9 cellular contexts compared by ENCODE assay signal in the genomic region with DNA sequence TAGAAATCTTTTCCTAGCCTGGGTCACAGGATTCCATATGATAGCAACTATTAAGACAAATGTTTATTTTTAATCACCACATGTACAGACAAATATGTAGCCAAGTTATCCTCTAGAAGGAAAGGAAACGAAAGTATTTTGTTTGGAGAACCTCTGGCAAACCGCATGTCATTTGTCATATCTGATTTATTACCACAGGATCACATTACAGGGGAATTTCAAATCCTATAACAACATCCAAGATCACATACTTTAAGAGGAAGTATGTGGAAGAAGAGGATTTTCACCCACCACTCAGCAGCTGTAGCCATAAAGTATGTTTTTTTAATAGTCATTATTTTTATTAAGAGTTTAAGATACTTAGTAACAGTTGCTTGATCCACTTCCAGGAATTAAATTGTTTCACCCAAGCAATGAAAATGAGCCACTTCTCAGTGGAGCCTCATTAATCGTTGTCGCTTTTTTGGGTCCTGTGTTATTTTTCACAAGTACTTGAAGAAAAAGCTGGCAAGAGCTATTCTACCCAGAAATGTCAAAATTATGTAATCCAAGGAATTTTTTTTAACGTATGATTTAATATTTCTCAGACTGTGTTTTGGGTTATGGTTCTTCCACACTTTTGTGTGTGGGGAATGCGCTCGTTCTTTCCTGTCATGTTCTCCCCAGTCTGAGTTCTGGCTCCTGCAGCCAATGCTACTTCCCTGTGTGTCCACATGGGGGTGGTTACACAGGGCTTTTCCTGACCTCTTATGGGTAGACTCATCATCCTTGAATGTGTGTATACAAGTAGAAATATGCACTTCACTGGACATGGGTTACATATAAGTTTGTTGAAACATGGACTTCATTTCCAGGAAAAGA. TPM values are rescaled to one million over a fixed set of nuclear protein-coding genes. Genes with fewer than 3 reads are reported as not detected.
A peak's percentile ranks its signal among the peaks of the same experiment; 100 is the strongest.
DNase-seq lines count a peak whose midpoint lies in the region; ATAC-seq and TF ChIP-seq lines count a peak whose summit lies in the region.
"Had no signal": no experiment of that assay in that cellular context is flagged by ENCODE, and none has a peak within 500 bp of the region (broad histone marks: within the 10 kb centered on the region; RNA-seq: fewer than 3 reads in every experiment).

No MANE protein-coding gene starts in this region.

- peaks cover 57% of the 10 kb centered on the region for H3K4me1 Mint-ChIP-seq in mesothelial cell of epicardium
- H3K4me1 Mint-ChIP-seq in naive thymus-derived CD4-positive, alpha-beta T cell = peaks cover 0 to 3% (median 2%) of the 10 kb centered on the region in 7 donors
- H3K4me1 Mint-ChIP-seq in activated T-cell treated with anti-CD3 and anti-CD28 coated beads, Interleukin-2, amount 50 U/mL, for 24 hours (ENCODE audit: low read depth) = peaks cover under 1% of the 10 kb centered on the region

- CTCF ChIA-PET in naive thymus-derived CD4-positive, alpha-beta T cell (lab: Charles Lee) = no interaction called here

- ATAC-seq in naive thymus-derived CD4-positive, alpha-beta T cell = no peak
- no peak for ATAC-seq in GM18517 (IDR thresholded peaks at IDR 0.05; ENCODE audit: unreplicated experiment)

- no peaks in the 10 kb centered on the region for H3K9me3 ChIP-seq in naive thymus-derived CD4-positive, alpha-beta T cell (ENCODE audit: control insufficient read depth in 2 of 3, low read length in 3 of 3)

- no peak overlapping the region for H3K4me3 Mint-ChIP-seq in mesothelial cell of epicardium
- no peak overlapping the region for H3K4me3 Mint-ChIP-seq in naive thymus-derived CD4-positive, alpha-beta T cell
- no peak overlapping the region for H3K4me3 Mint-ChIP-seq in activated T-cell treated with anti-CD3 and anti-CD28 coated beads, Interleukin-2, amount 50 U/mL, for 24 hours

- H3K36me3 ChIP-seq in naive thymus-derived CD4-positive, alpha-beta T cell (ENCODE audit: control insufficient read depth in 2 of 3, insufficient read depth in 3 of 3, low read length in 3 of 3) = no peaks in the 10 kb centered on the region

- POLR2A ChIA-PET in naive thymus-derived CD4-positive, alpha-beta T cell (lab: Charles Lee) = no interaction called here

- H3K27ac Mint-ChIP-seq in mesothelial cell of epicardium = peak overlapping the region; percentile 80
- no peak overlapping the region for H3K27ac Mint-ChIP-seq in naive thymus-derived CD4-positive, alpha-beta T cell
- no peak overlapping the region for H3K27ac Mint-ChIP-seq in activated T-cell treated with anti-CD3 and anti-CD28 coated beads, Interleukin-2, amount 50 U/mL, for 24 hours

- DNase-seq in Ammon's horn (ENCODE audit: low spot score) (peak; percentile 61), LoVo (ENCODE audit: low spot score) (peak; percentile 10), choroid plexus epithelial cell (ENCODE audit: low read depth) (peak; percentile 66), mesothelial cell of epicardium (ENCODE audit: low spot score in 2 of 2, unreplicated experiment in 2 of 2) (no peak)
- no peak for DNase-seq in naive thymus-derived CD4-positive, alpha-beta T cell
- DNase-seq in activated T-cell treated with anti-CD3 and anti-CD28 coated beads, Interleukin-2, amount 50 U/mL, for 24 hours = no peak
- DNase-seq in stimulated activated naive CD4-positive, alpha-beta T cell treated with Interleukin-2 at 50 U/mL for 16 hours (lab: John Stamatoyannopoulos, UW) = no peak

- H3K27me3 ChIP-seq in naive thymus-derived CD4-positive, alpha-beta T cell (ENCODE audit: control insufficient read depth in 2 of 2, insufficient read depth in 2 of 2, low read length in 2 of 2) = peaks cover 3 to 6% of the 10 kb centered on the region in 2 donors

- H3K4me3 ChIP-seq in choroid plexus epithelial cell (ENCODE audit: low read depth, low read length) = no peak overlapping the region
- no peak overlapping the region for H3K4me3 ChIP-seq in naive thymus-derived CD4-positive, alpha-beta T cell (ENCODE audit: low read length)

- no peaks in the 10 kb centered on the region for H3K9me3 Mint-ChIP-seq in mesothelial cell of epicardium
- H3K9me3 Mint-ChIP-seq in naive thymus-derived CD4-positive, alpha-beta T cell = peaks cover 0 to 3% (median 0%) of the 10 kb centered on the region in 11 donors
- no peaks in the 10 kb centered on the region for H3K9me3 Mint-ChIP-seq in activated T-cell treated with anti-CD3 and anti-CD28 coated beads, Interleukin-2, amount 50 U/mL, for 24 hours

- no peaks in the 10 kb centered on the region for H3K4me1 ChIP-seq in naive thymus-derived CD4-positive, alpha-beta T cell (ENCODE audit: control insufficient read depth in 2 of 2, insufficient read depth in 2 of 2, low read length in 2 of 2)

- peaks cover 9% of the 10 kb centered on the region for H3K27me3 Mint-ChIP-seq in mesothelial cell of epicardium (ENCODE audit: low read depth)
- peaks cover 60 to 79% (median 75%) of the 10 kb centered on the region in 5 donors for H3K27me3 Mint-ChIP-seq in naive thymus-derived CD4-positive, alpha-beta T cell
- peaks cover 80% of the 10 kb centered on the region for H3K27me3 Mint-ChIP-seq in activated T-cell treated with anti-CD3 and anti-CD28 coated beads, Interleukin-2, amount 50 U/mL, for 24 hours

- H3K36me3 Mint-ChIP-seq in mesothelial cell of epicardium = peaks cover 5% of the 10 kb centered on the region
- peaks cover 0 to 5% (median 0%) of the 10 kb centered on the region in 5 donors for H3K36me3 Mint-ChIP-seq in naive thymus-derived CD4-positive, alpha-beta T cell
- no peaks in the 10 kb centered on the region for H3K36me3 Mint-ChIP-seq in activated T-cell treated with anti-CD3 and anti-CD28 coated beads, Interleukin-2, amount 50 U/mL, for 24 hours (ENCODE audit: low read depth)

- TF ChIP-seq CTCF in choroid plexus epithelial cell (conservative IDR thresholded peaks at IDR 0.05; ENCODE audit: low read depth, low read length) (peak; percentile 39), mesothelial cell of epicardium (IDR thresholded peaks at IDR 0.05; ENCODE audit: unreplicated experiment) (no peak)

- intact Hi-C loops in naive thymus-derived CD4-positive, alpha-beta T cell (cut with micrococcal nuclease) = no loop called here

- no peak overlapping the region for H3K27ac ChIP-seq in naive thymus-derived CD4-positive, alpha-beta T cell (ENCODE audit: low read depth, low read length)

RNA-seq across cellular contexts. Expression of gene SERTAD4, which starts 6.9 kb away (rescaled TPM):
- total RNA-seq in mesothelial cell of epicardium = 7.4 to 8.2 TPM (median 8.1 TPM) in 3 replicates
- not detected for total RNA-seq in naive thymus-derived CD4-positive, alpha-beta T cell
- not detected for polyA plus RNA-seq in naive thymus-derived CD4-positive, alpha-beta T cell
- total RNA-seq: activated CD8-positive, alpha-beta memory T cell treated with anti-CD3 and anti-CD28 coated beads for 36 hours had no signal

Comparison
In these comparisons a context has a peak if more than half of its experiments do, and no peak if none do; other contexts are left out.
1. DNase-seq: peak in Ammon's horn (single experiment), LoVo (single experiment) and choroid plexus epithelial cell (single experiment); none in mesothelial cell of epicardium (0 of 2), naive thymus-derived CD4-positive, alpha-beta T cell (0 of 9), activated T-cell treated with anti-CD3 and anti-CD28 coated beads, Interleukin-2, amount 50 U/mL, for 24 hours (single experiment) and stimulated activated naive CD4-positive, alpha-beta T cell treated with Interleukin-2 at 50 U/mL for 16 hours (single experiment).